In the genomic region with DNA sequence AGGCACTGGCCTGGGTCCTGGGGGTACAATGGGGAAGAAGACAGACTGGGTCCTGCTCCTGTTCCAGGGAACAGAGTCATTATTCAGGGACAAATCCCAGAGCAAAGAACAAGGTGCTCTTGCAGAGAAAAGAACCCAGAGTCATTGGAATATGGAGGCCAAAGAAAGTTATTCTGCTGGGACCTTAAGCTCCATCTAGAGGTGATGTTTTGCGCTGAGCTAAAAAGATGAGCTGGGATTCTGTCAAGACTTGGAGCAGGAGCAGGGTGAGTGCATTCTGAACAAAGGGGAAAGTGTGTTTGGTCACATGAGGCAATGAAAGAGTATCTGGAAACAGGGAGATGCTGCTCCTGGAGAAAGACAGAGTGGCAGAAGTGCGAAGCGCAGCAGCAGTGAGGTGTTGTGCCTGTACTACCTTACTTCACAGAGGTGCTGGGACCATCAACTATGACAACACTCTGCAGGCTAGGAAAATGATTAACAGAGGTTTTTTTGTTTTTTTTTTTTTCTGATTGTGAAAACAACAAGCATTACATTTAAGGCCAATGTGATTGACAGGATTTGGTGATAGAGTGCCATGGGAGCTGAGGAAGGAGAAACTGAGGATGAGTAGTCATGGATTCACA, we compare ENCODE assay signal across 11 cellular contexts.
A peak's percentile ranks its signal among the peaks of the same experiment; 100 is the strongest.
DNase-seq lines count a peak whose midpoint lies in the region; ATAC-seq and TF ChIP-seq lines count a peak whose summit lies in the region.
"Had no signal": no experiment of that assay in that cellular context is flagged by ENCODE, and none has a peak within 500 bp of the region (broad histone marks: within the 10 kb centered on the region; RNA-seq: fewer than 3 reads in every experiment).

No MANE protein-coding gene starts in this region.

- TF ChIP-seq CTCF in A673 (conservative IDR thresholded peaks at IDR 0.05; ENCODE audit: low read depth, low read length) (peak; percentile 54), GM13977 (IDR thresholded peaks at IDR 0.05; ENCODE audit: extremely low read depth, insufficient read depth, missing control alignments) (peak; percentile 52), Panc1 (IDR thresholded peaks at IDR 0.05) (peak; percentile 46), foreskin keratinocyte (conservative IDR thresholded peaks at IDR 0.05) (peak; percentile 63), coronary artery (IDR thresholded peaks at IDR 0.05) (no peak)

- no peaks in the 10 kb centered on the region for H3K27me3 ChIP-seq in A673 (replicated peaks; ENCODE audit: insufficient read depth, low read depth, low read length, poor library complexity)
- no peaks in the 10 kb centered on the region for H3K27me3 ChIP-seq in Panc1 (ENCODE audit: control insufficient read depth, insufficient read depth, low read length)
- peaks cover 4% of the 10 kb centered on the region for H3K27me3 ChIP-seq in foreskin keratinocyte

- H3K4me1 ChIP-seq in A673 (ENCODE audit: insufficient read depth, low read length, poor library complexity, severe bottlenecking) (no peaks in the 10 kb centered on the region), Panc1 (ENCODE audit: control insufficient read depth, insufficient read depth, low read length) (no peaks in the 10 kb centered on the region), foreskin keratinocyte (no peaks in the 10 kb centered on the region)

- H3K36me3 ChIP-seq in A673 (ENCODE audit: insufficient read depth, low read length, poor library complexity, severe bottlenecking) (no peaks in the 10 kb centered on the region), Panc1 (ENCODE audit: control insufficient read depth, insufficient read depth, low read length) (no peaks in the 10 kb centered on the region)
- H3K36me3 ChIP-seq: thoracic aorta had no signal

- H3K27ac ChIP-seq in A673 (ENCODE audit: low read depth, low read length, poor library complexity, severe bottlenecking) (no peak overlapping the region), Panc1 (ENCODE audit: low read length) (no peak overlapping the region), foreskin keratinocyte (no peak overlapping the region), coronary artery (no peak overlapping the region)
- H3K27ac ChIP-seq: thoracic aorta had no signal

- in situ Hi-C loops in GM13977 (cut with MboI; ENCODE audit: low pct_unique_long_range_greater_than_20kb, low sequenced_read_pairs, unreplicated experiment) (loop anchor here (25.0 kb wide), 1 partner anchor 141 kb away; no protein-coding TSS in a partner anchor), Panc1 (cut with HindIII; ENCODE audit: low pct_unique_long_range_greater_than_20kb, low sequenced_read_pairs) (no loop called here)

- H3K9me3 ChIP-seq in A673 (ENCODE audit: low read depth, low read length, poor library complexity, severe bottlenecking) (no peaks in the 10 kb centered on the region), Panc1 (ENCODE audit: control insufficient read depth, insufficient read depth, low read depth, low read length) (no peaks in the 10 kb centered on the region)
- H3K9me3 ChIP-seq: thoracic aorta had no signal

- POLR2A ChIA-PET in A673 (lab: Charles Lee; ENCODE audit: low non-redundant PET): no interaction called here
- POLR2A ChIA-PET in Panc1 (lab: Charles Lee): no interaction called here

- DNase-seq in A673 (ENCODE audit: low spot score): peak; percentile 18
- peak; percentile 38 for DNase-seq in GM13977 (ENCODE audit: low spot score)
- DNase-seq in Panc1 (ENCODE audit: low read depth, low spot score): no peak
- peak in 1 of 2 donors; percentile 21 for DNase-seq in foreskin keratinocyte
- no peak for DNase-seq in coronary artery (ENCODE audit: low spot score)
- DNase-seq: activated effector memory CD4-positive, alpha-beta T cell treated with Interleukin-2 at 50 U/mL for 16 hours; naive B cell had no signal

- H3K4me3 ChIP-seq in A673 (ENCODE audit: low read depth, low read length, poor library complexity, severe bottlenecking) (no peak overlapping the region), Panc1 (ENCODE audit: low read depth in 2 of 2, low read length in 2 of 2) (no peak overlapping the region), coronary artery (no peak overlapping the region)
- H3K4me3 ChIP-seq: thoracic aorta had no signal

- ATAC-seq in Panc1: no peak
- no peak for ATAC-seq in foreskin keratinocyte
- no peak for ATAC-seq in GM21447 (IDR thresholded peaks at IDR 0.05; ENCODE audit: unreplicated experiment)
- no peak for ATAC-seq in GM18517 (IDR thresholded peaks at IDR 0.05; ENCODE audit: unreplicated experiment)
- no peak for ATAC-seq in GM19455 (IDR thresholded peaks at IDR 0.05; ENCODE audit: unreplicated experiment)

- CTCF ChIA-PET in A673 (lab: Charles Lee) (interaction anchor here (0.6 to 0.7 kb wide), 2 partner anchors 145 to 649 kb away, joined by 3 to 4 read pairs; no protein-coding TSS in a partner anchor), Panc1 (lab: Charles Lee) (no interaction called here)

- BruUV-seq in A673 (replicated peaks; lab: Mats Ljungman, UMichigan) (no TSS peak), Panc1 (replicated peaks; lab: Mats Ljungman, UMichigan) (no TSS peak)

- intact Hi-C loops in A673 (cut with micrococcal nuclease; ENCODE audit: unreplicated experiment): loop anchor here (10.0 kb wide), 1 partner anchor 144 kb away; no protein-coding TSS in a partner anchor
- intact Hi-C loops in Panc1 (cut with micrococcal nuclease; ENCODE audit: unreplicated experiment): no loop called here

Comparison
In these comparisons a context has a peak if more than half of its experiments do, and no peak if none do; other contexts are left out.
1. DNase-seq: peak in A673 (single experiment) and GM13977 (single experiment); none in Panc1 (single experiment) and coronary artery (single experiment).